Comparison of ENCODE assay signal across 33 cellular contexts in the genomic region with DNA sequence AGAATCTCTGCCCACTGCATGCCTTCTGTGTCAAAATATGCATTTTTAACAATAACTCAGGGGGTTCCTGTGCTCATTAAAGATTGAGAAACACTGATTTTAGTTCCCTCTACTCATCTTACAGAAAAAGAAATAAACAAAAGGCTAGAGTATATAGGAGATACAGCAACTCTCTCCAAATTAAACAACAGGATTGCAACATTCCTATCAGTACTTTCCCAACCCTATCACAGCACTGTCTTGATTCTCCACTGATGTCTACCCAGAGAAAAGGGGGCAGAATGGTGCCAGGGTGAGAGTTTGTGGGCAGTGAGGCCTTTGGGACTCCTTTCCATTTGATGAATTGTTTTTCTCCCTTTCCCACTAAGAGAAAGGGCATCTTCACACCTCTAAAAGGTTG. TPM values are rescaled to one million over a fixed set of nuclear protein-coding genes. Genes with fewer than 3 reads are reported as not detected.
"Had no signal": no experiment of that assay in that cellular context is flagged by ENCODE, and none has a peak within 500 bp of the region (broad histone marks: within the 10 kb centered on the region; RNA-seq: fewer than 3 reads in every experiment).

No MANE protein-coding gene starts in this region.

- H3K4me1 ChIP-seq: left lung, lower lobe of right lung, pancreas, prostate gland, sigmoid colon, spleen, suprapubic skin, tibial artery, uterus had no signal

- H3K36me3 ChIP-seq: left lung, lower lobe of right lung, pancreas, prostate gland, sigmoid colon, spleen, suprapubic skin, thoracic aorta, tibial artery, uterus had no signal

- H3K27me3 ChIP-seq: left lung, sigmoid colon, spleen, uterus had no signal

- H3K27ac ChIP-seq: left lung, lower lobe of right lung, pancreas, prostate gland, sigmoid colon, spleen, suprapubic skin, thoracic aorta, tibial artery, uterus had no signal

- H3K9me3 Mint-ChIP-seq: stimulated activated effector memory CD8-positive, alpha-beta T cell treated with anti-CD3 and anti-CD28 coated beads, Interleukin-12 subunit alpha, Interleukin-12 subunit beta, amount 100 ng/mL, for 72 hours had no signal

- H3K27ac Mint-ChIP-seq: naive thymus-derived CD8-positive, alpha-beta T cell; nephron; stimulated activated effector memory CD8-positive, alpha-beta T cell treated with anti-CD3 and anti-CD28 coated beads, Interleukin-12 subunit alpha, Interleukin-12 subunit beta, amount 100 ng/mL, for 72 hours; stimulated activated naive CD8-positive, alpha-beta T cell treated with anti-CD3 and anti-CD28 coated beads, Interleukin-15, Interleukin-2, amounts not matched to agents 100 ng/mL and 50 ng/mL, for 24 hours had no signal

- H3K9me3 ChIP-seq: left lung, lower lobe of right lung, pancreas, prostate gland, sigmoid colon, suprapubic skin, thoracic aorta, tibial artery, uterus had no signal

- DNase-seq: kidney glomerular epithelial cell; left cardiac atrium; left lung; lower lobe of right lung; mammary epithelial cell; mesenchymal stem cell; naive thymus-derived CD8-positive, alpha-beta T cell; nucleus accumbens; pancreas; posterior cingulate gyrus; retina; right cardiac atrium; sigmoid colon; small intestine; spleen; stimulated activated CD4-positive, alpha-beta T cell treated with anti-CD3 and anti-CD28 coated beads, Interleukin-4, amount 100 ng/mL, for 24 hours; stimulated activated naive CD4-positive, alpha-beta T cell; tibial artery; trophoblast cell; uterus had no signal

- ATAC-seq: left cardiac atrium; left lung; lower lobe of right lung; naive thymus-derived CD8-positive, alpha-beta T cell; pancreas; right cardiac atrium; stimulated activated effector memory CD8-positive, alpha-beta T cell treated with anti-CD3 and anti-CD28 coated beads, Interleukin-12 subunit alpha, Interleukin-12 subunit beta, amount 100 ng/mL, for 72 hours had no signal

- H3K4me3 ChIP-seq: left lung, lower lobe of right lung, pancreas, prostate gland, sigmoid colon, spleen, suprapubic skin, thoracic aorta, tibial artery, uterus had no signal

- H3K4me1 Mint-ChIP-seq: naive thymus-derived CD8-positive, alpha-beta T cell; neural crest cell; stimulated activated effector memory CD8-positive, alpha-beta T cell treated with anti-CD3 and anti-CD28 coated beads, Interleukin-12 subunit alpha, Interleukin-12 subunit beta, amount 100 ng/mL, for 72 hours had no signal

- H3K4me3 Mint-ChIP-seq: naive thymus-derived CD8-positive, alpha-beta T cell; nephron; neural crest cell; stimulated activated effector memory CD8-positive, alpha-beta T cell treated with anti-CD3 and anti-CD28 coated beads, Interleukin-12 subunit alpha, Interleukin-12 subunit beta, amount 100 ng/mL, for 72 hours; stimulated activated naive CD8-positive, alpha-beta T cell treated with anti-CD3 and anti-CD28 coated beads, Interleukin-15, Interleukin-2, amounts not matched to agents 100 ng/mL and 50 ng/mL, for 24 hours had no signal

- H3K36me3 Mint-ChIP-seq: naive thymus-derived CD8-positive, alpha-beta T cell; stimulated activated effector memory CD8-positive, alpha-beta T cell treated with anti-CD3 and anti-CD28 coated beads, Interleukin-12 subunit alpha, Interleukin-12 subunit beta, amount 100 ng/mL, for 72 hours had no signal

RNA-seq across cellular contexts. Expression of gene OTOR, which starts 4.7 kb away (rescaled TPM):
- total RNA-seq: left cardiac atrium; left lung; liver; lower lobe of right lung; mammary epithelial cell; mucosa of gallbladder; naive thymus-derived CD8-positive, alpha-beta T cell; neural crest cell; osteoblast; pancreas; prostate gland; right cardiac atrium; sigmoid colon; spleen; subcutaneous adipose tissue; suprapubic skin; thoracic aorta; ureter; uterus had no signal
- polyA plus RNA-seq: keratinocyte; liver; mammary epithelial cell; naive thymus-derived CD8-positive, alpha-beta T cell; pancreas; right cardiac atrium; sigmoid colon; small intestine; spleen had no signal
